12 cellular contexts compared by ENCODE assay signal in the genomic region with DNA sequence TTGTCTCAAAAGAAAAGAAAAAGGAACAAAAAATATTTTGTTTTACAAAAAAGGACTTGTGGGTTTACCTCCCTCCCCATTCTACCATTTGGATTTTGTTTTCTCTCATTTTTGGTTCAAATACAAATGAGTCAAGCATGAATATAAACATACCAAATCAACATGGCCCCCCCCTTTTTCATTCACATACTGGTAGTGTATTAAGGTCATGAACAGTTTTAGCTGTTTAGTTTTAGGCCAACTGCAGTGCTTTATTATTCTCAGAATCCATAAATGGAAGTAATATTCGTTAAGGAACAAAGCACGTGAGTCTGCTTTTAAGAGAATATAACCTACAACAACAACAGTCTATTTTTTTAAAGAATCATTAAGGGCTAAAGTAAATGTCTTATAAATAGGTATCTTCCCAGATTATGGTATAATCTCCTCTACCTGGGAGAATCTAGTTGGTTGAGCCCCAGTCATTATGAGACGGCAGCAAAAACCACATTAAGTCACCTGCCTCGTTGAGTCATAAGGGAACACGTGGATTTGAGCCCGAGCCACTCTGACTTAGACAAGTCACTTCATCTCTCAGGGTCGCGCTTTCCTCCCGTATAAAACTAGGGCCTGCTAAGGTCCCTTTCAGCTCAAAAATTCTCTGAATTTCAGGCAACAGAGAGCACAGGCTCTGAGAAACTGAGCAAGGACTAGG. TPM values are rescaled to one million over a fixed set of nuclear protein-coding genes. Genes with fewer than 3 reads are reported as not detected.
DNase-seq lines count a peak whose midpoint lies in the region; ATAC-seq lines count a peak whose summit lies in the region.
"Had no signal": no experiment of that assay in that cellular context is flagged by ENCODE, and none has a peak within 500 bp of the region (broad histone marks: within the 10 kb centered on the region; RNA-seq: fewer than 3 reads in every experiment).

No MANE protein-coding gene starts in this region.

- peaks cover 11% of the 10 kb centered on the region for H3K4me1 Mint-ChIP-seq in activated CD4-positive, alpha-beta T cell treated with anti-CD3 and anti-CD28 coated beads, Interleukin-2, amount 10 ng/mL, durations not matched to agents 7 days and 5 days

- no peaks in the 10 kb centered on the region for H3K9me3 ChIP-seq in HAP-1
- H3K9me3 ChIP-seq: upper lobe of left lung had no signal

- no peak overlapping the region for H3K4me3 Mint-ChIP-seq in activated CD4-positive, alpha-beta T cell treated with anti-CD3 and anti-CD28 coated beads, Interleukin-2, amount 10 ng/mL, durations not matched to agents 7 days and 5 days

- CTCF ChIA-PET in activated CD4-positive, alpha-beta T cell treated with anti-CD3 and anti-CD28 coated beads, Interleukin-2, amount 10 ng/mL, durations not matched to agents 7 days and 5 days (lab: Charles Lee): interaction anchor here (1.2 kb wide), 1 partner anchor 27 kb away, joined by 3 read pairs; no protein-coding TSS in a partner anchor

- peak; percentile 84 for ATAC-seq in GM18861 (IDR thresholded peaks at IDR 0.05; ENCODE audit: unreplicated experiment)
- peak; percentile 74 for ATAC-seq in HG02642 (IDR thresholded peaks at IDR 0.05; ENCODE audit: poor library complexity, unreplicated experiment)
- ATAC-seq in HG03439 (IDR thresholded peaks at IDR 0.05; ENCODE audit: unreplicated experiment): no peak
- ATAC-seq in HG03280 (IDR thresholded peaks at IDR 0.05; ENCODE audit: unreplicated experiment): no peak
- ATAC-seq: right cardiac atrium had no signal

- H3K36me3 ChIP-seq in HAP-1 (replicated peaks): peaks cover 6% of the 10 kb centered on the region

- H3K9me3 Mint-ChIP-seq in activated CD4-positive, alpha-beta T cell treated with anti-CD3 and anti-CD28 coated beads, Interleukin-2, amount 10 ng/mL, durations not matched to agents 7 days and 5 days: no peaks in the 10 kb centered on the region

- in situ Hi-C loops in HAP-1 (cut with MboI; ENCODE audit: low sequenced_read_pairs): no loop called here

- no peak overlapping the region for H3K27ac Mint-ChIP-seq in activated CD4-positive, alpha-beta T cell treated with anti-CD3 and anti-CD28 coated beads, Interleukin-2, amount 10 ng/mL, durations not matched to agents 7 days and 5 days

- H3K27me3 ChIP-seq in HAP-1 (ENCODE audit: low read depth): no peaks in the 10 kb centered on the region
- H3K27me3 ChIP-seq: upper lobe of left lung had no signal

- peak; percentile 19 for DNase-seq in activated CD4-positive, alpha-beta T cell treated with anti-CD3 and anti-CD28 coated beads, Interleukin-2, amount 10 ng/mL, durations not matched to agents 7 days and 5 days
- peak; percentile 10 for DNase-seq in stimulated activated CD4-positive, alpha-beta T cell treated with anti-CD3 and anti-CD28 coated beads, Interleukin-2, amount 100 ng/mL, for 4 hours (ENCODE audit: low read depth)
- DNase-seq in HAP-1 (ENCODE audit: low spot score in 2 of 2) (no peak), epidermal melanocyte (ENCODE audit: insufficient read length, low spot score) (no peak)
- DNase-seq: NCI-H1105, right cardiac atrium, Right ventricle myocardium superior, upper lobe of left lung had no signal

- POLR2A ChIA-PET in activated CD4-positive, alpha-beta T cell treated with anti-CD3 and anti-CD28 coated beads, Interleukin-2, amount 10 ng/mL, durations not matched to agents 7 days and 5 days (lab: Charles Lee): no interaction called here

- no peaks in the 10 kb centered on the region for H3K27me3 Mint-ChIP-seq in activated CD4-positive, alpha-beta T cell treated with anti-CD3 and anti-CD28 coated beads, Interleukin-2, amount 10 ng/mL, durations not matched to agents 7 days and 5 days

- H3K36me3 Mint-ChIP-seq in activated CD4-positive, alpha-beta T cell treated with anti-CD3 and anti-CD28 coated beads, Interleukin-2, amount 10 ng/mL, durations not matched to agents 7 days and 5 days (ENCODE audit: low read depth): peaks cover 24% of the 10 kb centered on the region

- H3K4me1 ChIP-seq in HAP-1: peaks cover 6% of the 10 kb centered on the region
- H3K4me1 ChIP-seq: upper lobe of left lung had no signal

- H3K4me3 ChIP-seq in HAP-1: no peak overlapping the region
- H3K4me3 ChIP-seq: upper lobe of left lung had no signal

RNA-seq across cellular contexts. Expression of a gene that starts 26.7 kb away (rescaled TPM):
- total RNA-seq in activated CD4-positive, alpha-beta T cell treated with anti-CD3 and anti-CD28 coated beads, Interleukin-2, amount 10 ng/mL, durations not matched to agents 7 days and 5 days: 1 to 10 TPM; 6.8 to 7.3 TPM

Comparison
In these comparisons a context has a peak if more than half of its experiments do, and no peak if none do; other contexts are left out.
1. ATAC-seq: peak in GM18861 (single experiment) and HG02642 (single experiment); none in HG03439 (single experiment) and HG03280 (single experiment).
2. DNase-seq: peak in activated CD4-positive, alpha-beta T cell treated with anti-CD3 and anti-CD28 coated beads, Interleukin-2, amount 10 ng/mL, durations not matched to agents 7 days and 5 days (single experiment) and stimulated activated CD4-positive, alpha-beta T cell treated with anti-CD3 and anti-CD28 coated beads, Interleukin-2, amount 100 ng/mL, for 4 hours (single experiment); none in HAP-1 (0 of 2) and epidermal melanocyte (single experiment).